24 cellular contexts compared by ENCODE assay signal in the genomic region with DNA sequence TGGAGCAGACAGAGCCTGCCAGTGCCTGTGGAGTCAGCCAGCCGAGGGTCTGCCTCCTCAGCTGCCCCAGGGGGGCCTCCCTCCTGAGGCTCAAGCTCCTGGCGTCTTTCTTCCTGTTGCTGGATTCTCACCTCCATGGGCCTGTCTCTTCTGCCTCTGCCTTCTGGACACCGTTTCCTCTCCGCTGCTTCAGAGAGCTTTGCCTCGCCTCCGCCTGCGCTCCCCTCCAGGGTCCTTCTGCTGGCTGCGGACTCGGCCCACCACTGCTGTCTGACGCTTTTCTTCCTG. TPM values are rescaled to one million over a fixed set of nuclear protein-coding genes. Genes with fewer than 3 reads are reported as not detected.
DNase-seq lines count a peak whose midpoint lies in the region; ATAC-seq and TF ChIP-seq lines count a peak whose summit lies in the region.
"Had no signal": no experiment of that assay in that cellular context is flagged by ENCODE, and none has a peak within 500 bp of the region (broad histone marks: within the 10 kb centered on the region; RNA-seq: fewer than 3 reads in every experiment).

No MANE protein-coding gene starts in this region.

- 0 out of 2 replicates have a peak, but pooled peaks cover 5% of the 10 kb centered on the region for H3F3A ChIP-seq in GM23248 (ENCODE audit: insufficient read depth)
- H3F3A ChIP-seq in PC-3 (ENCODE audit: low read length, unreplicated experiment) = no peaks in the 10 kb centered on the region

- H3K9ac ChIP-seq in SK-N-MC (ENCODE audit: insufficient read length) (no peak overlapping the region), GM23248 (no peak overlapping the region), PC-3 (ENCODE audit: low read length) (no peak overlapping the region)

- POLR2A ChIA-PET in PC-3 (lab: Charles Lee; ENCODE audit: unreplicated experiment) = no interaction called here

- H3K9me2 ChIP-seq in GM23248 (ENCODE audit: insufficient read depth) = no peaks in the 10 kb centered on the region
- H3K9me2 ChIP-seq in PC-3 (replicated peaks; ENCODE audit: low read length) = no peaks in the 10 kb centered on the region

- 93 to 97% methylated on average over 9 to 10 of the region's 10 CpGs for WGBS in GM23248 (ENCODE audit: low coverage in 1 of 2, low lambda C conversion rate in 2 of 2, missing lambda C conversion rate in 2 of 2), 2 experiments

- no peak for ATAC-seq in stimulated activated effector memory CD8-positive, alpha-beta T cell treated with anti-CD3 and anti-CD28 coated beads, Interleukin-12 subunit alpha, Interleukin-12 subunit beta, amount 100 ng/mL, for 72 hours
- ATAC-seq in PC-3 = no peak
- ATAC-seq: activated CD8-positive, alpha-beta memory T cell treated with anti-CD3 and anti-CD28 coated beads, Interleukin-2, amount 10 ng/mL, durations not matched to agents 7 days and 5 days; stimulated activated naive B cell treated with anti-CD40 and anti-IgM and Interleukin-4, amounts not matched to agents 10 μg/mL and 1 μg/mL and 100 μg/mL, for 72 hours had no signal

- no peak overlapping the region for H3K4me2 ChIP-seq in GM23248 (ENCODE audit: unreplicated experiment)
- no peak overlapping the region for H3K4me2 ChIP-seq in PC-3 (ENCODE audit: low read length)

- BruUV-seq in PC-3 (replicated peaks; lab: Mats Ljungman, UMichigan) = no TSS peak

- DNase-seq in SK-N-MC (ENCODE audit: low read depth, low spot score) (no peak), GM23248 (no peak), NCI-H524 (lab: John Stamatoyannopoulos, UW) (no peak), PC-3 (no peak)
- DNase-seq in stimulated activated effector memory CD8-positive, alpha-beta T cell treated with anti-CD3 and anti-CD28 coated beads, Interleukin-12 subunit alpha, Interleukin-12 subunit beta, amount 100 ng/mL, for 72 hours (ENCODE audit: low spot score in 2 of 2) = no peak
- DNase-seq: activated CD4-positive, alpha-beta T cell treated with anti-CD3 and anti-CD28 coated beads, Interleukin-2, amount 50 U/mL, for 1 hour; activated CD8-positive, alpha-beta memory T cell treated with anti-CD3 and anti-CD28 coated beads, Interleukin-2, amount 10 ng/mL, durations not matched to agents 7 days and 5 days; activated naive CD4-positive, alpha-beta T cell treated with anti-CD3 and anti-CD28 coated beads for 36 hours; anterior cingulate cortex; CD4-positive, alpha-beta T cell; central memory CD4-positive, alpha-beta T cell; IMR-90; NCI-H1048; NCI-H1930; NCI-H2227 treated with DMSO at 0.1 percent for 48 hours; RPMI8226; stimulated activated CD4-positive, alpha-beta T cell treated with anti-CD3 and anti-CD28 coated beads, Interleukin-2, amount 100 ng/mL, for 48 hours; stimulated activated naive B cell treated with anti-CD40 and anti-IgM and Interleukin-4, amounts not matched to agents 10 μg/mL and 1 μg/mL and 100 μg/mL, for 72 hours; T1000; thyroid gland had no signal

- in situ Hi-C loops in GM23248 (cut with MboI) = loop anchor here (5.0 kb wide), 1 partner anchor 83 kb away; no protein-coding TSS in a partner anchor

- H3K27me3 Mint-ChIP-seq in nephron (ENCODE audit: low read depth) = no peaks in the 10 kb centered on the region
- H3K27me3 Mint-ChIP-seq: CD4-positive, alpha-beta T cell; stimulated activated naive B cell treated with anti-CD40 and anti-IgM and Interleukin-4, amounts not matched to agents 10 μg/mL and 1 μg/mL and 100 μg/mL, for 72 hours had no signal

- H3K36me3 ChIP-seq in SK-N-MC (ENCODE audit: insufficient read depth, low read length) (no peaks in the 10 kb centered on the region; the same call in 1 of the 2 replicates), GM23248 (ENCODE audit: low read depth) (0 out of 2 replicates have a peak, but pooled peaks cover 5% of the 10 kb centered on the region), PC-3 (ENCODE audit: low read depth, low read length) (peaks cover 9% of the 10 kb centered on the region; the same call in 1 of the 2 replicates)

- CTCF ChIA-PET in PC-3 (lab: Charles Lee) = no interaction called here

- no peak for TF ChIP-seq CTCF in nephron (IDR thresholded peaks at IDR 0.05; ENCODE audit: unreplicated experiment in 3 of 3)
- no peak for TF ChIP-seq CTCF in PC-3 (conservative IDR thresholded peaks at IDR 0.05; ENCODE audit: low read depth, low read length)

- H3K27ac Mint-ChIP-seq in nephron = peak overlapping the region; percentile 74 to 79 (median 75)
- peak overlapping the region; percentile 5 for H3K27ac Mint-ChIP-seq in stimulated activated effector memory CD8-positive, alpha-beta T cell treated with anti-CD3 and anti-CD28 coated beads, Interleukin-12 subunit alpha, Interleukin-12 subunit beta, amount 100 ng/mL, for 72 hours
- H3K27ac Mint-ChIP-seq: activated CD8-positive, alpha-beta memory T cell treated with anti-CD3 and anti-CD28 coated beads, Interleukin-2, amount 10 ng/mL, durations not matched to agents 7 days and 5 days; activated naive CD4-positive, alpha-beta T cell treated with anti-CD3 and anti-CD28 coated beads for 36 hours; CD4-positive, alpha-beta T cell; stimulated activated naive B cell treated with anti-CD40 and anti-IgM and Interleukin-4, amounts not matched to agents 10 μg/mL and 1 μg/mL and 100 μg/mL, for 72 hours; WTC11 had no signal

- H3K4me3 ChIP-seq in SK-N-MC = no peak overlapping the region
- H3K4me3 ChIP-seq in GM23248 = no peak overlapping the region
- H3K4me3 ChIP-seq in PC-3 (ENCODE audit: low read length) = no peak overlapping the region
- H3K4me3 ChIP-seq: thyroid gland had no signal

- no peaks in the 10 kb centered on the region for H3K27me3 ChIP-seq in GM23248 (replicated peaks; ENCODE audit: insufficient read depth)
- no peaks in the 10 kb centered on the region for H3K27me3 ChIP-seq in PC-3 (ENCODE audit: low read length)
- H3K27me3 ChIP-seq: thyroid gland had no signal

- H3K9me3 ChIP-seq in SK-N-MC (ENCODE audit: low read depth, low read length) (no peaks in the 10 kb centered on the region), GM23248 (ENCODE audit: low read depth) (no peaks in the 10 kb centered on the region), PC-3 (ENCODE audit: low read length) (no peaks in the 10 kb centered on the region)
- H3K9me3 ChIP-seq: thyroid gland had no signal

- H2AFZ ChIP-seq in GM23248 (no peak overlapping the region), PC-3 (ENCODE audit: low read length) (no peak overlapping the region)

- H3K4me1 ChIP-seq in GM23248 (ENCODE audit: insufficient read depth) = peaks cover 12% of the 10 kb centered on the region
- peaks cover 6% of the 10 kb centered on the region; the same call in 1 of the 2 replicates for H3K4me1 ChIP-seq in PC-3 (ENCODE audit: insufficient read depth, low read length)

- peaks cover 69% of the 10 kb centered on the region for H3K4me1 Mint-ChIP-seq in nephron
- H3K4me1 Mint-ChIP-seq in stimulated activated effector memory CD8-positive, alpha-beta T cell treated with anti-CD3 and anti-CD28 coated beads, Interleukin-12 subunit alpha, Interleukin-12 subunit beta, amount 100 ng/mL, for 72 hours = no peaks in the 10 kb centered on the region
- H3K4me1 Mint-ChIP-seq: activated CD8-positive, alpha-beta memory T cell treated with anti-CD3 and anti-CD28 coated beads, Interleukin-2, amount 10 ng/mL, durations not matched to agents 7 days and 5 days had no signal

- H3K4me3 Mint-ChIP-seq in nephron = peak overlapping the region in 1 of 3 experiments; percentile 15
- no peak overlapping the region for H3K4me3 Mint-ChIP-seq in stimulated activated effector memory CD8-positive, alpha-beta T cell treated with anti-CD3 and anti-CD28 coated beads, Interleukin-12 subunit alpha, Interleukin-12 subunit beta, amount 100 ng/mL, for 72 hours
- H3K4me3 Mint-ChIP-seq: activated CD8-positive, alpha-beta memory T cell treated with anti-CD3 and anti-CD28 coated beads, Interleukin-2, amount 10 ng/mL, durations not matched to agents 7 days and 5 days; activated naive CD4-positive, alpha-beta T cell treated with anti-CD3 and anti-CD28 coated beads for 36 hours; CD4-positive, alpha-beta T cell; stimulated activated naive B cell treated with anti-CD40 and anti-IgM and Interleukin-4, amounts not matched to agents 10 μg/mL and 1 μg/mL and 100 μg/mL, for 72 hours; WTC11 had no signal

- H3K36me3 Mint-ChIP-seq in nephron (ENCODE audit: low read depth) = peaks cover 29% of the 10 kb centered on the region
- peaks cover 4% of the 10 kb centered on the region for H3K36me3 Mint-ChIP-seq in stimulated activated effector memory CD8-positive, alpha-beta T cell treated with anti-CD3 and anti-CD28 coated beads, Interleukin-12 subunit alpha, Interleukin-12 subunit beta, amount 100 ng/mL, for 72 hours
- H3K36me3 Mint-ChIP-seq: activated CD8-positive, alpha-beta memory T cell treated with anti-CD3 and anti-CD28 coated beads, Interleukin-2, amount 10 ng/mL, durations not matched to agents 7 days and 5 days; WTC11 had no signal

- intact Hi-C loops in PC-3 (cut with micrococcal nuclease) = loop anchor here (10.0 kb wide), 1 partner anchor 194 kb away; the partner anchor contains the start of gene IRGM

- H3K27ac ChIP-seq in SK-N-MC = 0 out of 2 replicates have a peak overlapping the region, but pooled peaks have one; percentile 30
- peak overlapping the region; percentile 19 for H3K27ac ChIP-seq in cingulate gyrus (ENCODE audit: low read depth, low read length)
- no peak overlapping the region for H3K27ac ChIP-seq in GM23248
- no peak overlapping the region for H3K27ac ChIP-seq in PC-3 (ENCODE audit: low read length)
- H3K27ac ChIP-seq: epithelial cell of prostate, thyroid gland had no signal

- H3K79me2 ChIP-seq in GM23248 (ENCODE audit: insufficient read depth) (peaks cover 17% of the 10 kb centered on the region), PC-3 (ENCODE audit: low read length) (peaks cover 3% of the 10 kb centered on the region)

- H3K9me3 Mint-ChIP-seq in nephron = no peaks in the 10 kb centered on the region
- no peaks in the 10 kb centered on the region for H3K9me3 Mint-ChIP-seq in stimulated activated effector memory CD8-positive, alpha-beta T cell treated with anti-CD3 and anti-CD28 coated beads, Interleukin-12 subunit alpha, Interleukin-12 subunit beta, amount 100 ng/mL, for 72 hours
- H3K9me3 Mint-ChIP-seq: activated naive CD4-positive, alpha-beta T cell treated with anti-CD3 and anti-CD28 coated beads for 36 hours; CD4-positive, alpha-beta T cell; stimulated activated naive B cell treated with anti-CD40 and anti-IgM and Interleukin-4, amounts not matched to agents 10 μg/mL and 1 μg/mL and 100 μg/mL, for 72 hours; WTC11 had no signal

- H4K20me1 ChIP-seq in GM23248 (ENCODE audit: insufficient read depth) = no peaks in the 10 kb centered on the region
- no peaks in the 10 kb centered on the region for H4K20me1 ChIP-seq in PC-3 (ENCODE audit: low read length)

RNA-seq across cellular contexts. Expression of gene SYNPO, which starts 10.2 kb away (rescaled TPM):
- total RNA-seq in GM23248 (2014; rRNA removed; shearing (Covaris generic)) = 6.1 and 7.7 TPM in 2 replicates
- polyA plus RNA-seq in GM23248 (2016; fragmentation: Nextera tagmentation; extraction: Ambion mirVana) = 5.6 and 6.3 TPM in 2 replicates
- total RNA-seq in PC-3 (2014; rRNA removed) = 5.3 and 8.4 TPM in 2 replicates

RNA-seq across cellular contexts. Expression of gene MYOZ3, which starts 10.4 kb away (rescaled TPM):
- total RNA-seq in GM23248 (2014; rRNA removed; shearing (Covaris generic)) = 0.13 and 0.32 TPM in 2 replicates
- 0.18 and 0.71 TPM in 2 replicates for polyA plus RNA-seq in GM23248 (2016; fragmentation: Nextera tagmentation; extraction: Ambion mirVana)
- not detected in 2 replicates for total RNA-seq in PC-3 (2014; rRNA removed)
- total RNA-seq: activated CD8-positive, alpha-beta memory T cell treated with anti-CD3 and anti-CD28 coated beads, Interleukin-2, amount 10 ng/mL, durations not matched to agents 7 days and 5 days; CD4-positive, alpha-beta T cell had no signal

RNA-seq across cellular contexts. Expression of gene RBM22, which starts 50.2 kb away (rescaled TPM):
- 24.6 and 25.8 TPM in 2 replicates for total RNA-seq in GM23248 (2014; rRNA removed; shearing (Covaris generic))
- 35.5 and 36.7 TPM in 2 replicates for polyA plus RNA-seq in GM23248 (2016; fragmentation: Nextera tagmentation; extraction: Ambion mirVana)
- total RNA-seq in PC-3 (2014; rRNA removed) = 27.3 and 31.6 TPM in 2 replicates

Comparison
In these comparisons a context has a peak if more than half of its experiments do, and no peak if none do; other contexts are left out.
1. H3K27ac ChIP-seq: peak in SK-N-MC (single experiment) and cingulate gyrus (single experiment); none in GM23248 (single experiment) and PC-3 (single experiment).